ENCODE assay signal across 9 cellular contexts in genomic region chr16:57623251-57624043, GRCh38. TPM values are rescaled to one million over a fixed set of nuclear protein-coding genes. Genes with fewer than 3 reads are reported as not detected.
DNase-seq lines count a peak whose midpoint lies in the region; ATAC-seq, FAIRE-seq and TF ChIP-seq lines count a peak whose summit lies in the region.
"Had no signal": no experiment of that assay in that cellular context is flagged by ENCODE, and none has a peak within 500 bp of the region (broad histone marks: within the 10 kb centered on the region; RNA-seq: fewer than 3 reads in every experiment).

No MANE protein-coding gene starts in this region.

- DNase-seq in NCI-H526 (lab: John Stamatoyannopoulos, UW), result peak; percentile 24 to 37
- no peak for DNase-seq in NCI-H526 treated with DMSO at 0.1 percent for 48 hours (lab: John Stamatoyannopoulos, UW)
- peak; percentile 64 for DNase-seq in astrocyte of the hippocampus (ENCODE audit: low read depth, low spot score)
- DNase-seq in kidney, result peak; percentile 91
- DNase-seq in transverse colon, result peak; percentile 65
- no peak for DNase-seq in central memory CD4-positive, alpha-beta T cell
- no peak for DNase-seq in NCI-H146 treated with DMSO at 0.1 percent for 48 hours (lab: John Stamatoyannopoulos, UW; ENCODE audit: unreplicated experiment)

- H3K27me3 ChIP-seq in transverse colon, result no peaks in the 10 kb centered on the region

- ATAC-seq in GM18907 (IDR thresholded peaks at IDR 0.05; ENCODE audit: unreplicated experiment), result no peak

- 44% methylated on average over 16 of the region's 17 CpGs; no CpG with 5 or more reads in 1 of the 2 donors for WGBS in transverse colon (ENCODE audit: low coverage in 1 of 2), 2 donors

- H3K9ac ChIP-seq in kidney (ENCODE audit: low read length in 2 of 2), result peak overlapping the region; percentile 19 to 74

- H3K4me3 ChIP-seq in kidney (ENCODE audit: low read length in 2 of 2) (peak overlapping the region; percentile 53 to 73), transverse colon (no peak overlapping the region)

- TF ChIP-seq POLR2A in transverse colon (IDR thresholded peaks at IDR 0.05), result no peak

- no peak for TF ChIP-seq EP300 in transverse colon (IDR thresholded peaks at IDR 0.05; ENCODE audit: low read depth)

- no peak for TF ChIP-seq CTCF in kidney (IDR thresholded peaks at IDR 0.05; ENCODE audit: borderline replicate concordance, extremely low read depth, insufficient read depth)
- TF ChIP-seq CTCF in transverse colon (IDR thresholded peaks at IDR 0.05), result no peak

- peaks cover 0 to 5% of the 10 kb centered on the region in 2 donors for H3K36me3 ChIP-seq in kidney (ENCODE audit: control insufficient read depth in 1 of 2, insufficient read depth in 2 of 2, low read length in 2 of 2)
- H3K36me3 ChIP-seq in transverse colon, result no peaks in the 10 kb centered on the region

- no peak for FAIRE-seq in kidney (lab: Jason Lieb, UNC)
- FAIRE-seq: A204.1 had no signal

- H3K27ac ChIP-seq in kidney (ENCODE audit: low read depth in 2 of 2, low read length in 2 of 2) (peak overlapping the region; percentile 91 to 99), transverse colon (peak overlapping the region; percentile 0 to 88 (median 19))

- intact Hi-C loops in kidney (cut with DNase I) (no loop called here), transverse colon (cut with DNase I; ENCODE audit: low total_unique reads) (no loop called here)

- H3K9me3 ChIP-seq in kidney (ENCODE audit: control insufficient read depth in 1 of 2, low read length in 2 of 2) (no peaks in the 10 kb centered on the region), transverse colon (no peaks in the 10 kb centered on the region)

- peaks cover 68 to 77% of the 10 kb centered on the region in 2 donors for H3K4me1 ChIP-seq in kidney (ENCODE audit: control insufficient read depth in 1 of 2, insufficient read depth in 1 of 2, low read depth in 1 of 2, low read length in 2 of 2)
- H3K4me1 ChIP-seq in transverse colon, result peaks cover 0 to 40% (median 31%) of the 10 kb centered on the region in 4 donors

- in situ Hi-C loops in transverse colon (cut with MboI; ENCODE audit: low pct_ligation_motif_present in 1 of 4, low pct_unique_long_range_greater_than_20kb in 1 of 4, low sequenced_read_pairs in 3 of 4), result no loop called here

RNA-seq across cellular contexts. Expression of gene ADGRG1, which starts 5.0 kb away (rescaled TPM):
- total RNA-seq in kidney (351 TPM), transverse colon (10 to 100 TPM; 40.0 to 55.3 (median 45.7) TPM)
- 188 TPM for polyA plus RNA-seq in kidney (ENCODE audit: insufficient read depth, low read depth, low replicate concordance)

RNA-seq across cellular contexts. Expression of gene ADGRG3, which starts 44.7 kb away (rescaled TPM):
- total RNA-seq in kidney (1.8 TPM), transverse colon (1 to 10 TPM in 3 of 4 donors, not detected in 1; 1.5 to 2.7 (median 2.2) TPM)
- polyA plus RNA-seq in kidney (ENCODE audit: insufficient read depth, low read depth, low replicate concordance), result 0.17 TPM

Comparison
In these comparisons a context has a peak if more than half of its experiments do, and no peak if none do; other contexts are left out.
1. DNase-seq: peak in NCI-H526 (2 of 2), astrocyte of the hippocampus (single experiment), kidney (single experiment) and transverse colon (single experiment); none in NCI-H526 treated with DMSO at 0.1 percent for 48 hours (single experiment), central memory CD4-positive, alpha-beta T cell (single experiment) and NCI-H146 treated with DMSO at 0.1 percent for 48 hours (single experiment).
2. H3K4me3 ChIP-seq: peak in kidney (2 of 2); none in transverse colon (0 of 4).